In genomic region chr18:70634576-70635147, GRCh38 we compare ENCODE assay signal across 17 cellular contexts.
DNase-seq lines count a peak whose midpoint lies in the region; ATAC-seq and TF ChIP-seq lines count a peak whose summit lies in the region.
"Had no signal": no experiment of that assay in that cellular context is flagged by ENCODE, and none has a peak within 500 bp of the region (broad histone marks: within the 10 kb centered on the region; RNA-seq: fewer than 3 reads in every experiment).

No MANE protein-coding gene starts in this region.

- peaks cover 15% of the 10 kb centered on the region for H3K9me3 Mint-ChIP-seq in CD8-positive, alpha-beta T cell
- H3K9me3 Mint-ChIP-seq in naive thymus-derived CD8-positive, alpha-beta T cell: peaks cover 4 to 30% (median 14%) of the 10 kb centered on the region in 9 donors

- no peaks in the 10 kb centered on the region for H3K79me2 ChIP-seq in OCI-LY1 (ENCODE audit: insufficient read depth, low read length)

- H3K27ac Mint-ChIP-seq in CD8-positive, alpha-beta T cell: peak overlapping the region; percentile 39
- peak overlapping the region in 8 of 10 donors; percentile 19 to 92 (median 47) for H3K27ac Mint-ChIP-seq in naive thymus-derived CD8-positive, alpha-beta T cell

- peaks cover 9% of the 10 kb centered on the region for H3K36me3 Mint-ChIP-seq in CD8-positive, alpha-beta T cell
- peaks cover 7 to 23% (median 16%) of the 10 kb centered on the region in 3 donors for H3K36me3 Mint-ChIP-seq in naive thymus-derived CD8-positive, alpha-beta T cell
- H3K36me3 Mint-ChIP-seq: CD4-positive, alpha-beta memory T cell had no signal

- peak overlapping the region; percentile 38; the same call in 1 of the 2 replicates for H3K9ac ChIP-seq in OCI-LY1 (ENCODE audit: low read length)

- CTCF ChIA-PET in CD8-positive, alpha-beta T cell (lab: Charles Lee): no interaction called here

- peak overlapping the region; percentile 71; the same call in 1 of the 2 replicates for H2AFZ ChIP-seq in OCI-LY1 (ENCODE audit: low read length)

- peaks cover 20% of the 10 kb centered on the region for H3K4me1 ChIP-seq in CD8-positive, alpha-beta T cell (ENCODE audit: insufficient read depth, low read length)
- H3K4me1 ChIP-seq in OCI-LY1 (ENCODE audit: insufficient read depth, low read length, severe bottlenecking) (peaks cover 51% of the 10 kb centered on the region), sigmoid colon (no peaks in the 10 kb centered on the region)
- no peaks in the 10 kb centered on the region for H3K4me1 ChIP-seq in effector memory CD4-positive, alpha-beta T cell (ENCODE audit: control insufficient read depth, insufficient read depth, low read length, poor library complexity, severe bottlenecking)

- no peak overlapping the region for H3K27ac ChIP-seq in CD8-positive, alpha-beta T cell (ENCODE audit: low read depth, low read length)
- H3K27ac ChIP-seq in OCI-LY1 (ENCODE audit: low read depth, low read length, poor library complexity, severe bottlenecking): peak overlapping the region; percentile 81
- no peak overlapping the region for H3K27ac ChIP-seq in sigmoid colon
- no peak overlapping the region for H3K27ac ChIP-seq in effector memory CD4-positive, alpha-beta T cell (ENCODE audit: insufficient read depth, low read length, poor library complexity, severe bottlenecking)

- TF ChIP-seq EP300 in sigmoid colon (IDR thresholded peaks at IDR 0.05): no peak

- no peak for TF ChIP-seq POLR2A in sigmoid colon (IDR thresholded peaks at IDR 0.05)

- no peaks in the 10 kb centered on the region for H3K27me3 Mint-ChIP-seq in CD8-positive, alpha-beta T cell (ENCODE audit: low read depth)
- no peaks in the 10 kb centered on the region for H3K27me3 Mint-ChIP-seq in naive thymus-derived CD8-positive, alpha-beta T cell
- H3K27me3 Mint-ChIP-seq: CD4-positive, alpha-beta memory T cell had no signal

- no peaks in the 10 kb centered on the region for H3K9me2 ChIP-seq in OCI-LY1 (ENCODE audit: low read depth, low read length)

- H3K36me3 ChIP-seq in CD8-positive, alpha-beta T cell (ENCODE audit: insufficient read depth, low read length): no peaks in the 10 kb centered on the region
- H3K36me3 ChIP-seq in OCI-LY1 (ENCODE audit: insufficient read depth, low read length): no peaks in the 10 kb centered on the region; the same call in 1 of the 2 replicates
- no peaks in the 10 kb centered on the region for H3K36me3 ChIP-seq in sigmoid colon
- no peaks in the 10 kb centered on the region for H3K36me3 ChIP-seq in effector memory CD4-positive, alpha-beta T cell (ENCODE audit: control insufficient read depth, insufficient read depth, low read length)

- no peaks in the 10 kb centered on the region for H4K20me1 ChIP-seq in OCI-LY1 (ENCODE audit: insufficient read depth, low read length)

- H3K27me3 ChIP-seq in CD8-positive, alpha-beta T cell (ENCODE audit: insufficient read depth, low read length): no peaks in the 10 kb centered on the region
- H3K27me3 ChIP-seq in OCI-LY1 (ENCODE audit: insufficient read depth, low read length): no peaks in the 10 kb centered on the region
- no peaks in the 10 kb centered on the region for H3K27me3 ChIP-seq in sigmoid colon
- no peaks in the 10 kb centered on the region for H3K27me3 ChIP-seq in effector memory CD4-positive, alpha-beta T cell (replicated peaks; ENCODE audit: control insufficient read depth, insufficient read depth, low read length, poor library complexity, severe bottlenecking)

- DNase-seq in CD8-positive, alpha-beta T cell: no peak
- DNase-seq in choroid plexus epithelial cell (ENCODE audit: low read depth) (peak; percentile 12), NCI-H187 treated with DMSO at 0.1 percent for 48 hours (lab: John Stamatoyannopoulos, UW) (no peak), sigmoid colon (no peak)
- DNase-seq in naive thymus-derived CD8-positive, alpha-beta T cell: no peak
- no peak for DNase-seq in effector memory CD4-positive, alpha-beta T cell
- DNase-seq: Calu3; CD4-positive, alpha-beta memory T cell; NCI-H1092; NCI-H1436 treated with DMSO at 0.1 percent for 48 hours; NCI-H2029; NCI-H345; NCI-H524; NCI-H774; NK-92 treated with Interleukin-12 subunit alpha and Interleukin-12 subunit beta, amount 100 ng/mL, for 24 hours; Right ventricle myocardium superior had no signal

- no peaks in the 10 kb centered on the region for H3F3A ChIP-seq in OCI-LY1 (ENCODE audit: insufficient read depth, low read length)

- POLR2A ChIA-PET in CD8-positive, alpha-beta T cell (lab: Charles Lee): interaction anchor here (1.8 kb wide), 1 partner anchor 24 kb away, joined by 7 read pairs; no protein-coding TSS in a partner anchor
- POLR2A ChIA-PET in naive thymus-derived CD8-positive, alpha-beta T cell (lab: Charles Lee): interaction anchor here (0.8 to 2.3 kb wide), 3 partner anchors 13 to 24 kb away, joined by 3 to 8 read pairs (median 6); no protein-coding TSS in a partner anchor

- intact Hi-C loops in CD8-positive, alpha-beta T cell (cut with DNase I, micrococcal nuclease): no loop called here
- intact Hi-C loops in sigmoid colon (cut with DNase I): no loop called here

- no peak overlapping the region for H3K4me2 ChIP-seq in OCI-LY1 (ENCODE audit: low read length)

- no peak for TF ChIP-seq CTCF in CD8-positive, alpha-beta T cell (IDR thresholded peaks at IDR 0.05)
- TF ChIP-seq CTCF in OCI-LY1 (IDR thresholded peaks at IDR 0.05; ENCODE audit: low read length) (no peak), choroid plexus epithelial cell (conservative IDR thresholded peaks at IDR 0.05; ENCODE audit: low read depth, low read length) (no peak), sigmoid colon (IDR thresholded peaks at IDR 0.05) (no peak)

- 81 to 85% methylated on average over 3 of the region's 3 CpGs for WGBS in sigmoid colon, 2 donors

- H3K4me3 Mint-ChIP-seq in CD8-positive, alpha-beta T cell: no peak overlapping the region
- no peak overlapping the region for H3K4me3 Mint-ChIP-seq in naive thymus-derived CD8-positive, alpha-beta T cell

- no peaks in the 10 kb centered on the region for H3K9me3 ChIP-seq in CD8-positive, alpha-beta T cell (ENCODE audit: low read length)
- H3K9me3 ChIP-seq in OCI-LY1 (ENCODE audit: low read length) (no peaks in the 10 kb centered on the region), sigmoid colon (peaks cover 0 to 2% (median 0%) of the 10 kb centered on the region in 4 donors)
- no peaks in the 10 kb centered on the region for H3K9me3 ChIP-seq in effector memory CD4-positive, alpha-beta T cell (ENCODE audit: control insufficient read depth, low read length)

- peaks cover 32% of the 10 kb centered on the region for H3K4me1 Mint-ChIP-seq in CD8-positive, alpha-beta T cell (ENCODE audit: low read depth)
- H3K4me1 Mint-ChIP-seq in naive thymus-derived CD8-positive, alpha-beta T cell: peaks cover 10 to 37% (median 32%) of the 10 kb centered on the region in 4 donors

- no peak overlapping the region for H3K4me3 ChIP-seq in CD8-positive, alpha-beta T cell (ENCODE audit: low read depth, low read length)
- H3K4me3 ChIP-seq in OCI-LY1 (ENCODE audit: low read depth, low read length, poor library complexity, severe bottlenecking): no peak overlapping the region
- no peak overlapping the region for H3K4me3 ChIP-seq in choroid plexus epithelial cell (ENCODE audit: low read depth, low read length)
- H3K4me3 ChIP-seq in sigmoid colon: no peak overlapping the region
- no peak overlapping the region for H3K4me3 ChIP-seq in effector memory CD4-positive, alpha-beta T cell (ENCODE audit: insufficient read depth, low read depth, low read length, poor library complexity, severe bottlenecking)

- ATAC-seq in CD8-positive, alpha-beta T cell: no peak
- no peak for ATAC-seq in naive thymus-derived CD8-positive, alpha-beta T cell
